Comparison of ENCODE assay signal across 28 cellular contexts in the genomic region with DNA sequence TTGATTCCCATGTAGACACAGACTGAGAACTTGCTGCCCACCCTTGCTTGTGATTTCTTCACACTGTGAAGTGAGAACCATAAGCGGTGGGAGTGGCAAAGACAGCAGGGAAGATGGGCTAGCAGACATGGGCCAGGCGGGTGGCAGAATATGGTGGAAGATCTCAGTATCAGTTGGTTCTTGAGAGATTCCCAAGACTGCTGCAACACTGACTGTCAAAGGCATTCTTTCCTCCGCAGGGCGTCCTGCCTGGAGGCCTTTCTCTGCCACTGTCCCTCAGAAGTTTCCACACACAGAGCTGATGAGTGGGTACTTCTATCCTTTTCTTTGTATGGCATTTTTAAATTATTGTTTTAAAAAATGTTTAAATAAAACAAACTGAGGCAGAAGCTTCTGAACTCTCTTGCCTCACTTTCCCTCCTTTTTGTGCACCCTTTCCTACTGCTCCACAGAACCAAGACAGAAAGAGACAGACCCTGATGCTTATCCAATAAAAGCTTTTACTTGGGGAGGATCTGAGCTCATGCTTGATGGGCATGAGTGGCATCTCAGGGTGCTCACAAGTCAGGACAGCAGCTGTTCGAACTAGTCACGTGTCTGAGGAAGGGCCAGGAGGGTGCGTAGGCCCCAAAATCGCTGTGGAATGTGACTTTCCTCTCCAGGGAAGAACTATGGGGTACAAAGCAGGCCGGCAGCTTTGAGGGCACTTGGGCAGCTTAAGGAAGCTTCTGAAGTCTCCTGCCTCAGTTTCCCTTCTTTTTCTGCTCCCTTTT.
"Had no signal": no experiment of that assay in that cellular context is flagged by ENCODE, and none has a peak within 500 bp of the region (broad histone marks: within the 10 kb centered on the region; RNA-seq: fewer than 3 reads in every experiment).

No MANE protein-coding gene starts in this region.

- H3K4me1 ChIP-seq: adrenal gland, body of pancreas, esophagus squamous epithelium, gastroesophageal sphincter had no signal

- DNase-seq: activated CD4-positive, alpha-beta memory T cell treated with anti-CD3 and anti-CD28 coated beads, Interleukin-2, amount 10 ng/mL, durations not matched to agents 7 days and 5 days; activated CD4-positive, alpha-beta T cell treated with anti-CD3 and anti-CD28 coated beads for 1 hour; activated CD4-positive, alpha-beta T cell treated with anti-CD3 and anti-CD28 coated beads for 4 hours; activated CD4-positive, alpha-beta T cell treated with anti-CD3 and anti-CD28 coated beads, Interleukin-2, amount 10 ng/mL, durations not matched to agents 7 days and 5 days; activated CD4-positive, alpha-beta T cell treated with anti-CD3 and anti-CD28 coated beads, Interleukin-2, amount 50 U/mL, for 4 hours; activated CD8-positive, alpha-beta memory T cell treated with anti-CD3 and anti-CD28 coated beads, Interleukin-2, amount 50 U/mL, for 48 hours; activated gamma-delta T cell; activated naive CD4-positive, alpha-beta T cell treated with anti-CD3 and anti-CD28 coated beads, Interleukin-2, amount 50 U/mL, for 16 hours; activated naive CD4-positive, alpha-beta T cell treated with Interleukin-2 at 50 U/mL for 16 hours; activated naive CD8-positive, alpha-beta T cell treated with anti-CD3 and anti-CD28 coated beads for 36 hours; activated naive CD8-positive, alpha-beta T cell treated with anti-CD3 and anti-CD28 coated beads, Interleukin-2, amount 50 U/mL, for 24 hours; activated T-cell treated with anti-CD3 and anti-CD28 coated beads for 4 hours; activated T-cell treated with anti-CD3 and anti-CD28 coated beads, Interleukin-2, amount 50 U/mL, for 24 hours; activated T-cell treated with anti-CD3 and anti-CD28 coated beads, Interleukin-2, amount 50 U/mL, for 72 hours; adrenal gland; amygdala; aorta; body of pancreas; caudate nucleus; cortex of kidney; dermis blood vessel endothelial cell; effector CD4-positive, alpha-beta T cell; effector memory CD8-positive, alpha-beta T cell; erythroblast; esophagus squamous epithelium; foreskin melanocyte; T-helper 2 cell had no signal

- H3K36me3 ChIP-seq: adrenal gland, esophagus squamous epithelium, gastroesophageal sphincter had no signal

- H3K4me3 ChIP-seq: adrenal gland, body of pancreas, esophagus squamous epithelium, gastroesophageal sphincter had no signal

- H3K27ac ChIP-seq: adrenal gland, body of pancreas, esophagus squamous epithelium, gastroesophageal sphincter had no signal

- H3K9me3 ChIP-seq: adrenal gland, body of pancreas, esophagus squamous epithelium, gastroesophageal sphincter had no signal

- H3K27me3 ChIP-seq: adrenal gland, body of pancreas, esophagus squamous epithelium, gastroesophageal sphincter had no signal
